14 cellular contexts compared by ENCODE assay signal in genomic region chr3:106610362-106610997, GRCh38.
A peak's percentile ranks its signal among the peaks of the same experiment; 100 is the strongest.
DNase-seq lines count a peak whose midpoint lies in the region; ATAC-seq and TF ChIP-seq lines count a peak whose summit lies in the region.
"Had no signal": no experiment of that assay in that cellular context is flagged by ENCODE, and none has a peak within 500 bp of the region (broad histone marks: within the 10 kb centered on the region; RNA-seq: fewer than 3 reads in every experiment).

No MANE protein-coding gene starts in this region.

- TF ChIP-seq CTCF in A673 (conservative IDR thresholded peaks at IDR 0.05; ENCODE audit: low read depth, low read length) = no peak
- no peak for TF ChIP-seq CTCF in HCT116 (IDR thresholded peaks at IDR 0.05 in 2 of 3, conservative IDR thresholded peaks at IDR 0.05 in 1 of 3; ENCODE audit: borderline replicate concordance in 1 of 3, insufficient read depth in 1 of 3, low read depth in 2 of 3, low read length in 2 of 3)
- TF ChIP-seq CTCF in foreskin fibroblast (IDR thresholded peaks at IDR 0.05; ENCODE audit: low read depth, low read length) = no peak
- TF ChIP-seq CTCF in upper lobe of right lung (IDR thresholded peaks at IDR 0.05) = no peak

- DNase-seq in A673 (ENCODE audit: low spot score) (no peak), HCT116 (ENCODE audit: low read depth, low spot score) (no peak), foreskin fibroblast (peak; percentile 15 to 55), SK-N-DZ (ENCODE audit: low spot score) (no peak), upper lobe of right lung (no peak)
- DNase-seq in activated T-helper 2 cell treated with anti-CD3 and anti-CD28 coated beads, Interferon-gamma antibody, Interleukin-2, Interleukin-4, amounts not matched to agents 10 μg/mL and 5 μg/mL and 100 μg/mL, durations not matched to agents 14 hours and 24 hours and 36 hours (ENCODE audit: low spot score) = no peak
- DNase-seq: activated naive CD8-positive, alpha-beta T cell treated with anti-CD3 and anti-CD28 coated beads, Interleukin-2, amount 10 ng/mL, durations not matched to agents 7 days and 5 days had no signal

- no peak for ATAC-seq in HCT116
- no peak for ATAC-seq in HG03571 (IDR thresholded peaks at IDR 0.05; ENCODE audit: unreplicated experiment)
- ATAC-seq in GM18907 (IDR thresholded peaks at IDR 0.05; ENCODE audit: unreplicated experiment) = no peak
- ATAC-seq in upper lobe of right lung = no peak

- peaks cover 16% of the 10 kb centered on the region for H3K9me3 ChIP-seq in A673 (ENCODE audit: low read depth, low read length, poor library complexity, severe bottlenecking)
- H3K9me3 ChIP-seq in HCT116 (ENCODE audit: control insufficient read depth in 1 of 2, insufficient read depth in 1 of 2, low read depth in 1 of 2, low read length in 2 of 2) = no peaks in the 10 kb centered on the region
- no peaks in the 10 kb centered on the region for H3K9me3 ChIP-seq in upper lobe of right lung
- H3K9me3 ChIP-seq: BE2C had no signal

- H3K27me3 Mint-ChIP-seq in activated T-helper 2 cell treated with anti-CD3 and anti-CD28 coated beads, Interferon-gamma antibody, Interleukin-2, Interleukin-4, amounts not matched to agents 10 μg/mL and 5 μg/mL and 100 μg/mL, durations not matched to agents 14 hours and 24 hours and 36 hours (ENCODE audit: low read depth) = no peaks in the 10 kb centered on the region
- H3K27me3 Mint-ChIP-seq: activated naive CD8-positive, alpha-beta T cell treated with anti-CD3 and anti-CD28 coated beads, Interleukin-2, amount 10 ng/mL, durations not matched to agents 7 days and 5 days; IgD-negative memory B cell had no signal

- BruUV-seq in A673 (replicated peaks; lab: Mats Ljungman, UMichigan) (no TSS peak), HCT116 (replicated peaks; lab: Mats Ljungman, UMichigan) (no TSS peak)

- H3K4me1 Mint-ChIP-seq in activated T-helper 2 cell treated with anti-CD3 and anti-CD28 coated beads, Interferon-gamma antibody, Interleukin-2, Interleukin-4, amounts not matched to agents 10 μg/mL and 5 μg/mL and 100 μg/mL, durations not matched to agents 14 hours and 24 hours and 36 hours (ENCODE audit: low read depth) = peaks cover 26% of the 10 kb centered on the region

- TF ChIP-seq POLR2A in HCT116 (IDR thresholded peaks at IDR 0.05; ENCODE audit: borderline replicate concordance, extremely low read depth, insufficient read depth, insufficient read length) = no peak

- CTCF ChIA-PET in A673 (lab: Charles Lee) = interaction anchor here (1.3 kb wide), 1 partner anchor 15 kb away, joined by 3 read pairs; no protein-coding TSS in a partner anchor
- CTCF ChIA-PET in HCT116 (lab: Charles Lee) = interaction anchor here (0.7 to 1.8 kb wide), 5 partner anchors 8 to 928 kb away, joined by 3 to 8 read pairs (median 5); no protein-coding TSS in a partner anchor

- H3K9ac ChIP-seq in HCT116 (ENCODE audit: low read length) = no peak overlapping the region
- H3K9ac ChIP-seq: parathyroid adenoma had no signal

- H3K4me3 Mint-ChIP-seq in activated T-helper 2 cell treated with anti-CD3 and anti-CD28 coated beads, Interferon-gamma antibody, Interleukin-2, Interleukin-4, amounts not matched to agents 10 μg/mL and 5 μg/mL and 100 μg/mL, durations not matched to agents 14 hours and 24 hours and 36 hours (ENCODE audit: low read depth) = no peak overlapping the region
- H3K4me3 Mint-ChIP-seq: activated naive CD8-positive, alpha-beta T cell treated with anti-CD3 and anti-CD28 coated beads, Interleukin-2, amount 10 ng/mL, durations not matched to agents 7 days and 5 days; stimulated activated effector memory CD8-positive, alpha-beta T cell treated with anti-CD3 and anti-CD28 coated beads, Interleukin-12 subunit alpha, Interleukin-12 subunit beta, amount 100 ng/mL, for 72 hours had no signal

- peak overlapping the region; percentile 10 for H3K27ac Mint-ChIP-seq in activated T-helper 2 cell treated with anti-CD3 and anti-CD28 coated beads, Interferon-gamma antibody, Interleukin-2, Interleukin-4, amounts not matched to agents 10 μg/mL and 5 μg/mL and 100 μg/mL, durations not matched to agents 14 hours and 24 hours and 36 hours
- H3K27ac Mint-ChIP-seq: activated naive CD8-positive, alpha-beta T cell treated with anti-CD3 and anti-CD28 coated beads, Interleukin-2, amount 10 ng/mL, durations not matched to agents 7 days and 5 days; IgD-negative memory B cell; stimulated activated effector memory CD8-positive, alpha-beta T cell treated with anti-CD3 and anti-CD28 coated beads, Interleukin-12 subunit alpha, Interleukin-12 subunit beta, amount 100 ng/mL, for 72 hours had no signal

- TF ChIP-seq RAD21 in HCT116 (IDR thresholded peaks at IDR 0.05; ENCODE audit: low read depth) = no peak

- H3K9me2 ChIP-seq in HCT116 (ENCODE audit: insufficient read depth) = no peaks in the 10 kb centered on the region

- H3K9me3 Mint-ChIP-seq in activated T-helper 2 cell treated with anti-CD3 and anti-CD28 coated beads, Interferon-gamma antibody, Interleukin-2, Interleukin-4, amounts not matched to agents 10 μg/mL and 5 μg/mL and 100 μg/mL, durations not matched to agents 14 hours and 24 hours and 36 hours = peaks cover 41% of the 10 kb centered on the region

- RAD21 ChIA-PET in HCT116 (lab: Charles Lee; ENCODE audit: low non-redundant PET in 1 of 2, low total read pairs in 2 of 2, uncharacterized antibody in 2 of 2, unreplicated experiment in 2 of 2) = no interaction called here

- no peak overlapping the region for H3K4me3 ChIP-seq in A673 (ENCODE audit: low read depth, low read length, poor library complexity, severe bottlenecking)
- H3K4me3 ChIP-seq in HCT116 (replicated peaks in 1 of 2; ENCODE audit: low read depth in 1 of 2, low read length in 2 of 2) = no peak overlapping the region
- H3K4me3 ChIP-seq in foreskin fibroblast (ENCODE audit: low read depth in 1 of 2, low read length in 2 of 2) = no peak overlapping the region
- H3K4me3 ChIP-seq in upper lobe of right lung = no peak overlapping the region
- H3K4me3 ChIP-seq: lung had no signal

- H3K4me1 ChIP-seq in A673 (ENCODE audit: insufficient read depth, low read length, poor library complexity, severe bottlenecking) (peaks cover 29% of the 10 kb centered on the region), HCT116 (ENCODE audit: control insufficient read depth in 1 of 2, insufficient read depth in 2 of 2, low read length in 2 of 2) (no peaks in the 10 kb centered on the region), upper lobe of right lung (no peaks in the 10 kb centered on the region)

- POLR2A ChIA-PET in A673 (lab: Charles Lee; ENCODE audit: low non-redundant PET) (no interaction called here), HCT116 (lab: Charles Lee) (no interaction called here)

- H3K4me2 ChIP-seq in HCT116 (ENCODE audit: low read length) = no peak overlapping the region

- no peaks in the 10 kb centered on the region for H3K79me2 ChIP-seq in HCT116 (ENCODE audit: insufficient read depth, low read length)
- H3K79me2 ChIP-seq: parathyroid adenoma had no signal

- intact Hi-C loops in A673 (cut with micrococcal nuclease; ENCODE audit: unreplicated experiment) = loop anchor here (10.0 kb wide), 1 partner anchor 526 kb away; no protein-coding TSS in a partner anchor
- intact Hi-C loops in HCT116 (cut with micrococcal nuclease) = no loop called here
- intact Hi-C loops in activated T-helper 2 cell treated with anti-CD3 and anti-CD28 coated beads, Interferon-gamma antibody, Interleukin-2, Interleukin-4, amounts not matched to agents 10 μg/mL and 5 μg/mL and 100 μg/mL, durations not matched to agents 14 hours and 24 hours and 36 hours (cut with micrococcal nuclease) = loop anchor here (1.0 to 5.0 kb wide), 2 partner anchors 600 to 1243 kb away; partner anchors contain the start of gene ALCAM
- intact Hi-C loops in upper lobe of right lung (cut with DNase I) = no loop called here

- H3K27ac ChIP-seq in A673 (ENCODE audit: low read depth, low read length, poor library complexity, severe bottlenecking) = peak overlapping the region; percentile 51
- no peak overlapping the region for H3K27ac ChIP-seq in HCT116 (ENCODE audit: low read depth, low read length)
- H3K27ac ChIP-seq in upper lobe of right lung = no peak overlapping the region
- H3K27ac ChIP-seq: parathyroid adenoma had no signal

- H3K36me3 Mint-ChIP-seq in activated T-helper 2 cell treated with anti-CD3 and anti-CD28 coated beads, Interferon-gamma antibody, Interleukin-2, Interleukin-4, amounts not matched to agents 10 μg/mL and 5 μg/mL and 100 μg/mL, durations not matched to agents 14 hours and 24 hours and 36 hours (ENCODE audit: low read depth) = peaks cover 20% of the 10 kb centered on the region
- H3K36me3 Mint-ChIP-seq: IgD-negative memory B cell; stimulated activated effector memory CD8-positive, alpha-beta T cell treated with anti-CD3 and anti-CD28 coated beads, Interleukin-12 subunit alpha, Interleukin-12 subunit beta, amount 100 ng/mL, for 72 hours had no signal

- H3K27me3 ChIP-seq in A673 (replicated peaks; ENCODE audit: insufficient read depth, low read depth, low read length, poor library complexity) (no peaks in the 10 kb centered on the region), HCT116 (ENCODE audit: insufficient read depth, low read length) (no peaks in the 10 kb centered on the region), upper lobe of right lung (no peaks in the 10 kb centered on the region)
- H3K27me3 ChIP-seq: BE2C had no signal

- H3K36me3 ChIP-seq in A673 (ENCODE audit: insufficient read depth, low read length, poor library complexity, severe bottlenecking) (peaks cover 7% of the 10 kb centered on the region), HCT116 (ENCODE audit: control insufficient read depth in 1 of 2, insufficient read depth in 2 of 2, low read length in 2 of 2) (no peaks in the 10 kb centered on the region), upper lobe of right lung (no peaks in the 10 kb centered on the region)
- H3K36me3 ChIP-seq: BE2C had no signal

- H4K20me1 ChIP-seq in HCT116 (ENCODE audit: insufficient read depth) = no peaks in the 10 kb centered on the region

- peak overlapping the region; percentile 89 for H2AFZ ChIP-seq in HCT116 (ENCODE audit: low read depth, low read length, poor library complexity, severe bottlenecking)
- H2AFZ ChIP-seq: parathyroid adenoma had no signal

TF ChIP-seq in HCT116, 20 proteins besides CTCF, POLR2A, EP300 and RAD21:
- no peak for TF ChIP-seq POLR2AphosphoS5 (IDR thresholded peaks at IDR 0.05; ENCODE audit: low read depth, low read length)
- TF ChIP-seq ELF1 (IDR thresholded peaks at IDR 0.05; ENCODE audit: borderline replicate concordance, low read depth) = no peak
- no peak for TF ChIP-seq CEBPB (IDR thresholded peaks at IDR 0.05; ENCODE audit: low read depth)

Comparison
In these comparisons a context has a peak if more than half of its experiments do, and no peak if none do; other contexts are left out.
1. DNase-seq: peak in foreskin fibroblast (2 of 2); none in A673 (single experiment), HCT116 (single experiment), activated T-helper 2 cell treated with anti-CD3 and anti-CD28 coated beads, Interferon-gamma antibody, Interleukin-2, Interleukin-4, amounts not matched to agents 10 μg/mL and 5 μg/mL and 100 μg/mL, durations not matched to agents 14 hours and 24 hours and 36 hours (single experiment), SK-N-DZ (single experiment) and upper lobe of right lung (single experiment).
2. intact Hi-C loops: an anchor here in A673 (10.0 kb wide) and activated T-helper 2 cell treated with anti-CD3 and anti-CD28 coated beads, Interferon-gamma antibody, Interleukin-2, Interleukin-4, amounts not matched to agents 10 μg/mL and 5 μg/mL and 100 μg/mL, durations not matched to agents 14 hours and 24 hours and 36 hours (1.0 to 5.0 kb wide); none called in HCT116 and upper lobe of right lung.